Comparison of ENCODE assay signal across 12 cellular contexts in genomic region chr5:67047180-67047579, GRCh38.
DNase-seq lines count a peak whose midpoint lies in the region; ATAC-seq and TF ChIP-seq lines count a peak whose summit lies in the region.
"Had no signal": no experiment of that assay in that cellular context is flagged by ENCODE, and none has a peak within 500 bp of the region (broad histone marks: within the 10 kb centered on the region; RNA-seq: fewer than 3 reads in every experiment).

No MANE protein-coding gene starts in this region.

- H3K27me3 Mint-ChIP-seq in H9 (ENCODE audit: low read depth), result no peaks in the 10 kb centered on the region
- H3K27me3 Mint-ChIP-seq in activated T-helper 1 cell treated with anti-CD3 and anti-CD28 coated beads, Interleukin-12 subunit alpha, Interleukin-12 subunit beta, Interleukin-2, Interleukin-4 antibody, amounts not matched to agents 30 ng/mL and 10 ng/mL and 1 ng/mL, durations not matched to agents 14 hours and 24 hours and 36 hours (ENCODE audit: insufficient read depth), result no peaks in the 10 kb centered on the region
- H3K27me3 Mint-ChIP-seq: activated naive CD8-positive, alpha-beta T cell treated with anti-CD3 and anti-CD28 coated beads for 36 hours had no signal

- no peak overlapping the region for H3K4me3 Mint-ChIP-seq in H9
- H3K4me3 Mint-ChIP-seq in activated T-helper 1 cell treated with anti-CD3 and anti-CD28 coated beads, Interleukin-12 subunit alpha, Interleukin-12 subunit beta, Interleukin-2, Interleukin-4 antibody, amounts not matched to agents 30 ng/mL and 10 ng/mL and 1 ng/mL, durations not matched to agents 14 hours and 24 hours and 36 hours, result no peak overlapping the region
- H3K4me3 Mint-ChIP-seq: activated naive CD8-positive, alpha-beta T cell treated with anti-CD3 and anti-CD28 coated beads for 36 hours had no signal

- no peak overlapping the region for H3K4ac ChIP-seq in H9 (ENCODE audit: low read depth, low read length)

- peak overlapping the region; percentile 68; the same call in 1 of the 2 replicates for H3K14ac ChIP-seq in H9 (ENCODE audit: insufficient read depth, low read length)

- no peak overlapping the region for H3K18ac ChIP-seq in H9 (ENCODE audit: insufficient read length, low read depth, low read length)

- H4K20me1 ChIP-seq in H9 (ENCODE audit: control insufficient read depth, insufficient read depth, insufficient read length) (no peaks in the 10 kb centered on the region), osteoblast (ENCODE audit: insufficient read depth, low read length) (no peaks in the 10 kb centered on the region)

- no peak overlapping the region for H4K91ac ChIP-seq in H9 (ENCODE audit: insufficient read length, low read depth, low read length)

- no peaks in the 10 kb centered on the region for H3K79me2 ChIP-seq in H9 (ENCODE audit: insufficient read depth, low read length)
- H3K79me2 ChIP-seq in osteoblast (ENCODE audit: insufficient read depth, low read length), result peaks cover 6% of the 10 kb centered on the region

- H2BK120ac ChIP-seq in H9 (ENCODE audit: low read depth, low read length, poor library complexity, severe bottlenecking), result no peak overlapping the region

- no peak overlapping the region for H3K4me2 ChIP-seq in H9 (ENCODE audit: insufficient read depth, insufficient read length, low read length)
- no peak overlapping the region for H3K4me2 ChIP-seq in osteoblast (ENCODE audit: insufficient read depth, low read length)

- no peak for TF ChIP-seq CTCF in H9 (conservative IDR thresholded peaks at IDR 0.05)
- no peak for TF ChIP-seq CTCF in cardiac muscle cell (IDR thresholded peaks at IDR 0.05; ENCODE audit: low read depth, low read length)
- TF ChIP-seq CTCF in osteoblast (IDR thresholded peaks at IDR 0.05; ENCODE audit: extremely low read depth, low read depth, low read length), result no peak

- H2BK5ac ChIP-seq in H9 (ENCODE audit: insufficient read length, low read length), result no peak overlapping the region

- no peak overlapping the region for H4K5ac ChIP-seq in H9 (ENCODE audit: insufficient read length, low read depth, low read length)

- H2AFZ ChIP-seq in H9 (ENCODE audit: low read length) (no peak overlapping the region), osteoblast (ENCODE audit: low read length) (no peak overlapping the region)

- H3K4me1 ChIP-seq in H9 (ENCODE audit: insufficient read depth, low read length) (peaks cover under 1% of the 10 kb centered on the region; the same call in 1 of the 2 replicates), cardiac muscle cell (ENCODE audit: low read depth) (peaks cover 50% of the 10 kb centered on the region), osteoblast (ENCODE audit: insufficient read depth, low read length) (no peaks in the 10 kb centered on the region)

- no peak overlapping the region for H4K8ac ChIP-seq in H9 (replicated peaks; ENCODE audit: insufficient read length, low read depth, low read length)

- H3K27me3 ChIP-seq in H9 (ENCODE audit: insufficient read depth, low read length) (no peaks in the 10 kb centered on the region), cardiac muscle cell (no peaks in the 10 kb centered on the region), osteoblast (ENCODE audit: insufficient read depth, low read length) (no peaks in the 10 kb centered on the region)
- H3K27me3 ChIP-seq: neutrophil had no signal

- peak overlapping the region in 2 of 3 experiments; percentile 1 to 51; a peak in 3 of 7 replicates for H3K27ac Mint-ChIP-seq in H9
- no peak overlapping the region for H3K27ac Mint-ChIP-seq in activated T-helper 1 cell treated with anti-CD3 and anti-CD28 coated beads, Interleukin-12 subunit alpha, Interleukin-12 subunit beta, Interleukin-2, Interleukin-4 antibody, amounts not matched to agents 30 ng/mL and 10 ng/mL and 1 ng/mL, durations not matched to agents 14 hours and 24 hours and 36 hours
- H3K27ac Mint-ChIP-seq: activated naive CD8-positive, alpha-beta T cell treated with anti-CD3 and anti-CD28 coated beads for 36 hours had no signal

- no peaks in the 10 kb centered on the region for H3K9me3 ChIP-seq in H9 (ENCODE audit: control insufficient read depth, low read depth, low read length)
- no peaks in the 10 kb centered on the region for H3K9me3 ChIP-seq in cardiac muscle cell (ENCODE audit: low read depth)
- no peaks in the 10 kb centered on the region for H3K9me3 ChIP-seq in osteoblast (ENCODE audit: low read depth, low read length)
- H3K9me3 ChIP-seq: neutrophil had no signal

- H3K4me3 ChIP-seq in cardiac muscle cell, result no peak overlapping the region
- H3K4me3 ChIP-seq in osteoblast (ENCODE audit: insufficient read depth, low read length), result no peak overlapping the region

- no peaks in the 10 kb centered on the region for H3K9me3 Mint-ChIP-seq in H9
- no peaks in the 10 kb centered on the region for H3K9me3 Mint-ChIP-seq in activated T-helper 1 cell treated with anti-CD3 and anti-CD28 coated beads, Interleukin-12 subunit alpha, Interleukin-12 subunit beta, Interleukin-2, Interleukin-4 antibody, amounts not matched to agents 30 ng/mL and 10 ng/mL and 1 ng/mL, durations not matched to agents 14 hours and 24 hours and 36 hours
- H3K9me3 Mint-ChIP-seq: activated naive CD8-positive, alpha-beta T cell treated with anti-CD3 and anti-CD28 coated beads for 36 hours had no signal

- no peak overlapping the region for H2BK15ac ChIP-seq in H9 (ENCODE audit: low read depth, low read length)

- H3T11ph ChIP-seq in H9 (ENCODE audit: low read length), result no peak overlapping the region

- H3K9ac ChIP-seq in H9 (ENCODE audit: extremely low read depth, insufficient read length, low read length), result no peak overlapping the region

- no peaks in the 10 kb centered on the region for H3K36me3 Mint-ChIP-seq in H9 (ENCODE audit: insufficient read depth in 1 of 3, low read depth in 3 of 3)
- peaks cover 9% of the 10 kb centered on the region for H3K36me3 Mint-ChIP-seq in activated T-helper 1 cell treated with anti-CD3 and anti-CD28 coated beads, Interleukin-12 subunit alpha, Interleukin-12 subunit beta, Interleukin-2, Interleukin-4 antibody, amounts not matched to agents 30 ng/mL and 10 ng/mL and 1 ng/mL, durations not matched to agents 14 hours and 24 hours and 36 hours (ENCODE audit: low read depth)

- peaks cover 16 to 18% of the 10 kb centered on the region in 2 experiments for H3K4me1 Mint-ChIP-seq in H9
- H3K4me1 Mint-ChIP-seq in activated T-helper 1 cell treated with anti-CD3 and anti-CD28 coated beads, Interleukin-12 subunit alpha, Interleukin-12 subunit beta, Interleukin-2, Interleukin-4 antibody, amounts not matched to agents 30 ng/mL and 10 ng/mL and 1 ng/mL, durations not matched to agents 14 hours and 24 hours and 36 hours (ENCODE audit: low read depth), result peaks cover 15% of the 10 kb centered on the region

- H3K79me1 ChIP-seq in H9 (ENCODE audit: insufficient read depth, low read depth, low read length, poor library complexity, severe bottlenecking), result no peaks in the 10 kb centered on the region

- intact Hi-C loops in posterior cingulate gyrus (cut with DNase I), result no loop called here
- intact Hi-C loops in activated T-helper 1 cell treated with anti-CD3 and anti-CD28 coated beads, Interleukin-12 subunit alpha, Interleukin-12 subunit beta, Interleukin-2, Interleukin-4 antibody, amounts not matched to agents 30 ng/mL and 10 ng/mL and 1 ng/mL, durations not matched to agents 14 hours and 24 hours and 36 hours (cut with micrococcal nuclease), result no loop called here

- H2BK12ac ChIP-seq in H9 (ENCODE audit: insufficient read length, low read depth, low read length), result no peak overlapping the region

- no peak for ATAC-seq in HG03108 (IDR thresholded peaks at IDR 0.05; ENCODE audit: unreplicated experiment)

- WGBS in H9 (ENCODE audit: extremely low coverage, insufficient read length, low lambda C conversion rate), result no CpG with 5 or more reads among the region's 2 CpGs

- no peak overlapping the region for H2BK20ac ChIP-seq in H9 (ENCODE audit: low read depth, low read length, poor library complexity, severe bottlenecking)

- no peak for DNase-seq in H9
- peak; percentile 90 for DNase-seq in RPMI8226
- DNase-seq in cardiac muscle cell (ENCODE audit: low read depth in 1 of 2, low spot score in 1 of 2), result peak in 1 of 2 donors; percentile 18
- DNase-seq in posterior cingulate gyrus, result peak in 8 of 10 donors; percentile 8 to 89 (median 34)
- DNase-seq in osteoblast (ENCODE audit: insufficient read length, low spot score, missing footprints), result no peak
- DNase-seq in HK-2 (ENCODE audit: unreplicated experiment), result no peak
- DNase-seq in activated T-helper 1 cell treated with anti-CD3 and anti-CD28 coated beads, Interleukin-12 subunit alpha, Interleukin-12 subunit beta, Interleukin-2, Interleukin-4 antibody, amounts not matched to agents 30 ng/mL and 10 ng/mL and 1 ng/mL, durations not matched to agents 14 hours and 24 hours and 36 hours (ENCODE audit: low spot score), result no peak
- DNase-seq: activated CD8-positive, alpha-beta memory T cell treated with anti-CD3 and anti-CD28 coated beads, Interleukin-2, amount 50 U/mL, for 4 hours; activated naive CD8-positive, alpha-beta T cell treated with anti-CD3 and anti-CD28 coated beads for 36 hours; kidney had no signal

- no peaks in the 10 kb centered on the region for H3K36me3 ChIP-seq in cardiac muscle cell
- H3K36me3 ChIP-seq in osteoblast (ENCODE audit: insufficient read depth, low read length), result no peaks in the 10 kb centered on the region
- H3K36me3 ChIP-seq: neutrophil had no signal

- H2AK5ac ChIP-seq in H9 (ENCODE audit: insufficient read length, low read length), result no peak overlapping the region

- H3K23ac ChIP-seq in H9 (ENCODE audit: insufficient read length, low read depth, low read length), result no peak overlapping the region

- H3K23me2 ChIP-seq in H9 (ENCODE audit: insufficient read length, low read depth, low read length, poor library complexity, severe bottlenecking), result no peaks in the 10 kb centered on the region

- H3K56ac ChIP-seq in H9 (ENCODE audit: insufficient read length, low read depth, low read length), result no peak overlapping the region

- H3K27ac ChIP-seq in H9 (ENCODE audit: insufficient read length, low read depth, low read length), result no peak overlapping the region
- peak overlapping the region; percentile 43 for H3K27ac ChIP-seq in cardiac muscle cell
- no peak overlapping the region for H3K27ac ChIP-seq in osteoblast (ENCODE audit: low read depth, low read length)
- H3K27ac ChIP-seq: neutrophil had no signal

Comparison
In these comparisons a context has a peak if more than half of its experiments do, and no peak if none do; other contexts are left out.
1. DNase-seq: peak in RPMI8226 (single experiment) and posterior cingulate gyrus (8 of 10); none in H9 (single experiment), osteoblast (single experiment), HK-2 (single experiment) and activated T-helper 1 cell treated with anti-CD3 and anti-CD28 coated beads, Interleukin-12 subunit alpha, Interleukin-12 subunit beta, Interleukin-2, Interleukin-4 antibody, amounts not matched to agents 30 ng/mL and 10 ng/mL and 1 ng/mL, durations not matched to agents 14 hours and 24 hours and 36 hours (single experiment).